In genomic region chr9:72981433-72981832, GRCh38 we compare ENCODE assay signal across 25 cellular contexts. TPM values are rescaled to one million over a fixed set of nuclear protein-coding genes. Genes with fewer than 3 reads are reported as not detected.
A peak's percentile ranks its signal among the peaks of the same experiment; 100 is the strongest.
DNase-seq lines count a peak whose midpoint lies in the region; ATAC-seq, FAIRE-seq and TF ChIP-seq lines count a peak whose summit lies in the region.
"Had no signal": no experiment of that assay in that cellular context is flagged by ENCODE, and none has a peak within 500 bp of the region (broad histone marks: within the 10 kb centered on the region; RNA-seq: fewer than 3 reads in every experiment).

No MANE protein-coding gene starts in this region.

- POLR2A ChIA-PET in H1 (lab: Charles Lee; ENCODE audit: partially characterized antibody) = no interaction called here

- peaks cover 70% of the 10 kb centered on the region for H3K4me1 ChIP-seq in Loucy (ENCODE audit: insufficient read depth, low read length, poor library complexity, severe bottlenecking)
- H3K4me1 ChIP-seq in H1 (replicated peaks in 1 of 4; ENCODE audit: control insufficient read depth in 3 of 4, insufficient read depth in 4 of 4, low read length in 3 of 4) = no peaks in the 10 kb centered on the region; a peak in 1 of 7 replicates
- H3K4me1 ChIP-seq in Karpas-422 (ENCODE audit: low read length) = no peaks in the 10 kb centered on the region

- no peaks in the 10 kb centered on the region for H3K9me2 ChIP-seq in Loucy (replicated peaks; ENCODE audit: low read depth, low read length)
- no peaks in the 10 kb centered on the region for H3K9me2 ChIP-seq in Karpas-422 (replicated peaks; ENCODE audit: insufficient read depth, low read length)

- H2BK5ac ChIP-seq in H1 (ENCODE audit: low read depth, low read length) = no peak overlapping the region

- no peak for TF ChIP-seq EP300 in H1 (IDR thresholded peaks at IDR 0.05; ENCODE audit: borderline replicate concordance in 1 of 2, low read depth in 2 of 2, low read length in 2 of 2)

- H3K4me2 ChIP-seq in Loucy (ENCODE audit: low read depth, low read length, poor library complexity, severe bottlenecking) (no peak overlapping the region), H1 (ENCODE audit: insufficient read depth in 1 of 2, low read depth in 2 of 2, low read length in 2 of 2) (no peak overlapping the region), Karpas-422 (ENCODE audit: low read depth, low read length, poor library complexity, severe bottlenecking) (no peak overlapping the region)

- no peak for TF ChIP-seq POLR2A in H1 (IDR thresholded peaks at IDR 0.05; ENCODE audit: control extremely low read depth in 1 of 2, low read depth in 2 of 2, low read length in 2 of 2)

- H3K27ac Mint-ChIP-seq in nephron = peak overlapping the region; percentile 70 to 80 (median 79)
- no peak overlapping the region for H3K27ac Mint-ChIP-seq in stimulated activated memory B cell treated with anti-CD40 and anti-IgM and Interleukin-4, amounts not matched to agents 10 μg/mL and 1 μg/mL and 100 μg/mL, for 72 hours
- H3K27ac Mint-ChIP-seq in activated naive CD8-positive, alpha-beta T cell treated with anti-CD3 and anti-CD28 coated beads for 36 hours = no peak overlapping the region
- H3K27ac Mint-ChIP-seq: B cell; CD8-positive, alpha-beta memory T cell had no signal

- H3K79me2 ChIP-seq in Loucy (ENCODE audit: insufficient read depth, low read length) = no peaks in the 10 kb centered on the region
- H3K79me2 ChIP-seq in H1 (ENCODE audit: control insufficient read depth in 1 of 2, insufficient read depth in 2 of 2, low read length in 2 of 2) = no peaks in the 10 kb centered on the region
- H3K79me2 ChIP-seq in Karpas-422 (ENCODE audit: low read length) = no peaks in the 10 kb centered on the region

- H2BK120ac ChIP-seq in H1 (replicated peaks; ENCODE audit: low read depth, low read length) = no peak overlapping the region

- no peaks in the 10 kb centered on the region for H3K27me3 Mint-ChIP-seq in nephron (ENCODE audit: low read depth)
- H3K27me3 Mint-ChIP-seq in stimulated activated memory B cell treated with anti-CD40 and anti-IgM and Interleukin-4, amounts not matched to agents 10 μg/mL and 1 μg/mL and 100 μg/mL, for 72 hours = no peaks in the 10 kb centered on the region
- peaks cover 11% of the 10 kb centered on the region for H3K27me3 Mint-ChIP-seq in activated naive CD8-positive, alpha-beta T cell treated with anti-CD3 and anti-CD28 coated beads for 36 hours
- H3K27me3 Mint-ChIP-seq: B cell had no signal

- no peaks in the 10 kb centered on the region for H3K79me1 ChIP-seq in H1 (ENCODE audit: low read depth, low read length)

- H4K20me1 ChIP-seq in Loucy (ENCODE audit: insufficient read depth, low read length, poor library complexity, severe bottlenecking) = no peaks in the 10 kb centered on the region
- H4K20me1 ChIP-seq in H1 (replicated peaks in 1 of 2; ENCODE audit: control insufficient read depth in 1 of 2, insufficient read depth in 2 of 2, low read length in 2 of 2) = no peaks in the 10 kb centered on the region
- H4K20me1 ChIP-seq in Karpas-422 (ENCODE audit: insufficient read depth, low read depth, low read length) = no peaks in the 10 kb centered on the region

- H4K8ac ChIP-seq in H1 (ENCODE audit: extremely low read depth, insufficient read depth, low read length) = no peak overlapping the region

- no peak overlapping the region for H2AK5ac ChIP-seq in H1 (ENCODE audit: low read depth, low read length)

- H3F3A ChIP-seq in Loucy (ENCODE audit: low read depth) = no peaks in the 10 kb centered on the region

- H3K4me1 Mint-ChIP-seq in nephron = peaks cover 39% of the 10 kb centered on the region
- H3K4me1 Mint-ChIP-seq in stimulated activated memory B cell treated with anti-CD40 and anti-IgM and Interleukin-4, amounts not matched to agents 10 μg/mL and 1 μg/mL and 100 μg/mL, for 72 hours = no peaks in the 10 kb centered on the region
- H3K4me1 Mint-ChIP-seq in activated naive CD8-positive, alpha-beta T cell treated with anti-CD3 and anti-CD28 coated beads for 36 hours = no peaks in the 10 kb centered on the region
- H3K4me1 Mint-ChIP-seq: B cell; CD8-positive, alpha-beta memory T cell had no signal

- H3K18ac ChIP-seq in H1 (ENCODE audit: extremely low read depth, low read length) = no peak overlapping the region

- DNase-seq in H1 (ENCODE audit: low read depth in 1 of 2, low spot score in 2 of 2) (no peak), SHP77 (lab: John Stamatoyannopoulos, UW) (no peak), Karpas-422 (no peak)
- DNase-seq in activated naive CD8-positive, alpha-beta T cell treated with anti-CD3 and anti-CD28 coated beads for 36 hours = no peak
- DNase-seq: CD8-positive, alpha-beta memory T cell; H7; MM.1S; NCI-H1417; NCI-H1694; NCI-H2029 treated with DMSO at 0.1 percent for 48 hours; NCI-H446 treated with DMSO at 0.1 percent for 48 hours; NCI-H526; NCI-H82; NK-92 treated with Interleukin-12 subunit alpha and Interleukin-12 subunit beta, amount 100 ng/mL, for 24 hours; PC-3 had no signal

- CTCF ChIA-PET in H1 (lab: Charles Lee; ENCODE audit: partially characterized antibody) = no interaction called here

- no peak overlapping the region for H2BK20ac ChIP-seq in H1 (ENCODE audit: low read length)

- H3K4ac ChIP-seq in H1 (replicated peaks; ENCODE audit: insufficient read length, low read depth, low read length) = no peak overlapping the region

- H3K4me3 ChIP-seq in Loucy (ENCODE audit: low read length, poor library complexity, severe bottlenecking) (no peak overlapping the region), H1 (ENCODE audit: extremely low read depth in 1 of 4, insufficient read depth in 2 of 4, low read depth in 3 of 4, low read length in 4 of 4) (no peak overlapping the region), Karpas-422 (ENCODE audit: low read length) (no peak overlapping the region)
- H3K4me3 ChIP-seq: SJSA1 had no signal

- H3K14ac ChIP-seq in H1 (ENCODE audit: insufficient read length) = no peak overlapping the region

- TF ChIP-seq RAD21 in H1 (IDR thresholded peaks at IDR 0.05 in 1 of 2, conservative IDR thresholded peaks at IDR 0.05 in 1 of 2; ENCODE audit: low read depth in 2 of 2, low read length in 2 of 2) = no peak

- H3K56ac ChIP-seq in H1 (replicated peaks; ENCODE audit: insufficient read length, low read depth, low read length) = no peak overlapping the region

- FAIRE-seq in H1 (lab: Jason Lieb, UNC) = no peak
- FAIRE-seq: D721Med had no signal

- ATAC-seq in stimulated activated memory B cell treated with anti-CD40 and anti-IgM and Interleukin-4, amounts not matched to agents 10 μg/mL and 1 μg/mL and 100 μg/mL, for 72 hours = no peak
- ATAC-seq: PC-3, Right ventricle myocardium inferior had no signal

- H3K36me3 Mint-ChIP-seq in nephron (ENCODE audit: low read depth) = no peaks in the 10 kb centered on the region
- H3K36me3 Mint-ChIP-seq in stimulated activated memory B cell treated with anti-CD40 and anti-IgM and Interleukin-4, amounts not matched to agents 10 μg/mL and 1 μg/mL and 100 μg/mL, for 72 hours = no peaks in the 10 kb centered on the region
- H3K36me3 Mint-ChIP-seq in activated naive CD8-positive, alpha-beta T cell treated with anti-CD3 and anti-CD28 coated beads for 36 hours = no peaks in the 10 kb centered on the region
- H3K36me3 Mint-ChIP-seq: CD8-positive, alpha-beta memory T cell had no signal

- H2BK12ac ChIP-seq in H1 (ENCODE audit: low read depth, low read length) = no peak overlapping the region

- H4K5ac ChIP-seq in H1 (ENCODE audit: insufficient read length, low read depth, low read length) = no peak overlapping the region

- peak overlapping the region; percentile 76; the same call in 1 of the 2 replicates for H2AFZ ChIP-seq in Loucy (ENCODE audit: low read length)
- no peak overlapping the region for H2AFZ ChIP-seq in H1 (ENCODE audit: low read length)
- H2AFZ ChIP-seq in Karpas-422 (ENCODE audit: low read length) = no peak overlapping the region

- H3K9me3 Mint-ChIP-seq in nephron = no peaks in the 10 kb centered on the region
- no peaks in the 10 kb centered on the region for H3K9me3 Mint-ChIP-seq in stimulated activated memory B cell treated with anti-CD40 and anti-IgM and Interleukin-4, amounts not matched to agents 10 μg/mL and 1 μg/mL and 100 μg/mL, for 72 hours
- H3K9me3 Mint-ChIP-seq in activated naive CD8-positive, alpha-beta T cell treated with anti-CD3 and anti-CD28 coated beads for 36 hours = no peaks in the 10 kb centered on the region

- H3K27me3 ChIP-seq in Loucy (ENCODE audit: insufficient read depth, low read length, poor library complexity, severe bottlenecking) (no peaks in the 10 kb centered on the region), H1 (replicated peaks in 1 of 4; ENCODE audit: control insufficient read depth in 3 of 4, extremely low read depth in 1 of 4, insufficient read depth in 3 of 4, low read length in 3 of 4) (no peaks in the 10 kb centered on the region), Karpas-422 (ENCODE audit: low read length) (no peaks in the 10 kb centered on the region)
- H3K27me3 ChIP-seq: SJSA1 had no signal

- TF ChIP-seq CTCF in Loucy (conservative IDR thresholded peaks at IDR 0.05; ENCODE audit: low read length) (no peak), H1 (IDR thresholded peaks at IDR 0.05; ENCODE audit: control extremely low read depth in 1 of 3, insufficient read depth in 1 of 3, low read depth in 1 of 3, low read length in 3 of 3) (no peak), nephron (IDR thresholded peaks at IDR 0.05; ENCODE audit: unreplicated experiment in 3 of 3) (no peak)

- H3K9ac ChIP-seq in Loucy (ENCODE audit: low read depth, low read length, poor library complexity, severe bottlenecking) = no peak overlapping the region
- H3K9ac ChIP-seq in H1 (replicated peaks in 1 of 4; ENCODE audit: extremely low read depth in 1 of 4, low read depth in 3 of 4, low read length in 3 of 4) = no peak overlapping the region
- no peak overlapping the region for H3K9ac ChIP-seq in Karpas-422 (ENCODE audit: low read length)

- H3K27ac ChIP-seq in H1 (ENCODE audit: low read depth, low read length) = no peak overlapping the region
- no peak overlapping the region for H3K27ac ChIP-seq in Karpas-422 (ENCODE audit: low read length)
- H3K27ac ChIP-seq: C4-2B, SJSA1 had no signal

- H3K4me3 Mint-ChIP-seq in nephron = no peak overlapping the region
- no peak overlapping the region for H3K4me3 Mint-ChIP-seq in stimulated activated memory B cell treated with anti-CD40 and anti-IgM and Interleukin-4, amounts not matched to agents 10 μg/mL and 1 μg/mL and 100 μg/mL, for 72 hours
- no peak overlapping the region for H3K4me3 Mint-ChIP-seq in activated naive CD8-positive, alpha-beta T cell treated with anti-CD3 and anti-CD28 coated beads for 36 hours
- H3K4me3 Mint-ChIP-seq: B cell; CD8-positive, alpha-beta memory T cell had no signal

- no peak overlapping the region for H3K23ac ChIP-seq in H1 (ENCODE audit: insufficient read length)

- peak overlapping the region; percentile 37 for H4K91ac ChIP-seq in H1 (replicated peaks; ENCODE audit: insufficient read length, low read length)

- no peaks in the 10 kb centered on the region for H3K9me3 ChIP-seq in Loucy (ENCODE audit: insufficient read depth, low read depth, low read length)
- H3K9me3 ChIP-seq in H1 (ENCODE audit: insufficient read depth in 2 of 2, low read depth in 1 of 2, low read length in 1 of 2) = no peaks in the 10 kb centered on the region
- no peaks in the 10 kb centered on the region for H3K9me3 ChIP-seq in Karpas-422 (ENCODE audit: low read length)
- H3K9me3 ChIP-seq: SJSA1 had no signal

- no peaks in the 10 kb centered on the region for H3K23me2 ChIP-seq in H1 (ENCODE audit: low read depth, low read length)

- no peak overlapping the region for H2BK15ac ChIP-seq in H1 (ENCODE audit: low read length)

- 88% methylated on average over 5 of the region's 5 CpGs; no CpG with 5 or more reads in 1 of the 2 experiments for WGBS in H1 (ENCODE audit: extremely low coverage in 1 of 2, insufficient coverage in 1 of 2, insufficient read length in 1 of 2, insufficient replicate concordance in 2 of 2, low coverage in 1 of 2, low lambda C conversion rate in 2 of 2, missing lambda C conversion rate in 1 of 2), 2 experiments

- H3K36me3 ChIP-seq in Loucy (ENCODE audit: insufficient read depth, low read length) (no peaks in the 10 kb centered on the region), H1 (ENCODE audit: control insufficient read depth in 2 of 4, insufficient read depth in 4 of 4, low read length in 3 of 4) (no peaks in the 10 kb centered on the region), Karpas-422 (ENCODE audit: insufficient read depth, low read length) (no peaks in the 10 kb centered on the region)
- H3K36me3 ChIP-seq: SJSA1 had no signal

RNA-seq across cellular contexts. Expression of gene ALDH1A1, which starts 28.6 kb away (rescaled TPM):
- total RNA-seq in H1 (2021; fragmentation: NEBNext Ultra II Directional; extraction: Animal tissue kit (Norgen Biotek cat#: 25700)) = 0.82 and 1.1 TPM in 2 replicates
- 0.39 and 0.50 TPM in 2 replicates for polyA plus RNA-seq in H1 (2011; rRNA removed)
- polyA plus RNA-seq in H1 (2011; cell fraction: cytosol; rRNA removed) = 0.62 TPM
- 0.24 TPM for polyA plus RNA-seq in H1 (2011; cell fraction: nucleus; rRNA removed)
- polyA plus RNA-seq in H1 (2012, experiment 1 of 2) = 1.1 to 2.0 TPM (median 1.3 TPM) in 4 replicates
- polyA plus RNA-seq in H1 (2012, experiment 2 of 2) = 0.07 TPM
- polyA plus RNA-seq in H1 (2013, experiment 1 of 2) = 1.2 TPM
- 1.0 TPM for polyA plus RNA-seq in H1 (2013, experiment 2 of 2)
- polyA minus RNA-seq in H1 (2011; rRNA and poly(A)+ RNA removed) = 0.69 and 0.76 TPM in 2 replicates
- 1.2 TPM for polyA minus RNA-seq in H1 (2011; cell fraction: cytosol; rRNA and poly(A)+ RNA removed)
- not detected for polyA minus RNA-seq in H1 (2011; cell fraction: nucleus; rRNA and poly(A)+ RNA removed)
- not detected for total RNA-seq in activated naive CD8-positive, alpha-beta T cell treated with anti-CD3 and anti-CD28 coated beads for 36 hours
- total RNA-seq in Karpas-422 (2014; rRNA removed; shearing (Covaris generic); ENCODE audit: low replicate concordance) = not detected in 2 replicates
- total RNA-seq: B cell, Daoy, G401, PC-3, SJSA1 had no signal
- polyA plus RNA-seq: CD8-positive, alpha-beta memory T cell had no signal

Comparison
In these comparisons a context has a peak if more than half of its experiments do, and no peak if none do; other contexts are left out.
1. H3K27ac Mint-ChIP-seq: peak in nephron (3 of 3); none in stimulated activated memory B cell treated with anti-CD40 and anti-IgM and Interleukin-4, amounts not matched to agents 10 μg/mL and 1 μg/mL and 100 μg/mL, for 72 hours (single experiment) and activated naive CD8-positive, alpha-beta T cell treated with anti-CD3 and anti-CD28 coated beads for 36 hours (single experiment).